17 cellular contexts compared by ENCODE assay signal in genomic region chr15:31314380-31314779, GRCh38. TPM values are rescaled to one million over a fixed set of nuclear protein-coding genes. Genes with fewer than 3 reads are reported as not detected.
A peak's percentile ranks its signal among the peaks of the same experiment; 100 is the strongest.
DNase-seq lines count a peak whose midpoint lies in the region; ATAC-seq and TF ChIP-seq lines count a peak whose summit lies in the region.
"Had no signal": no experiment of that assay in that cellular context is flagged by ENCODE, and none has a peak within 500 bp of the region (broad histone marks: within the 10 kb centered on the region; RNA-seq: fewer than 3 reads in every experiment).

No MANE protein-coding gene starts in this region.

- H4K8ac ChIP-seq in neuronal stem cell (ENCODE audit: low read depth, low read length): no peak overlapping the region

- no peak for ATAC-seq in activated CD8-positive, alpha-beta memory T cell treated with anti-CD3 and anti-CD28 coated beads, Interleukin-2, amount 10 ng/mL, durations not matched to agents 7 days and 5 days
- ATAC-seq: A549 had no signal

- no peak overlapping the region for H2BK15ac ChIP-seq in neuronal stem cell (ENCODE audit: low read length)

- no CpG with 5 or more reads among the region's 12 CpGs for WGBS in neuronal stem cell (ENCODE audit: extremely low coverage in 2 of 2, insufficient read length in 2 of 2, insufficient replicate concordance in 1 of 2), 2 donors

- H3K23ac ChIP-seq in neuronal stem cell (ENCODE audit: low read depth, low read length, poor library complexity): no peak overlapping the region

- H2BK120ac ChIP-seq in neuronal stem cell (ENCODE audit: low read depth, low read length): no peak overlapping the region

- no peaks in the 10 kb centered on the region for H3K79me1 ChIP-seq in neuronal stem cell (ENCODE audit: low read depth, low read length)

- H3K14ac ChIP-seq in neuronal stem cell (ENCODE audit: low read length): no peak overlapping the region

- H3K27me3 ChIP-seq in right atrium auricular region: no peaks in the 10 kb centered on the region
- H3K27me3 ChIP-seq in neuronal stem cell (ENCODE audit: control insufficient read depth in 3 of 3, insufficient read depth in 3 of 3, low read depth in 1 of 3, low read length in 3 of 3): peaks cover 0 to 16% (median 0%) of the 10 kb centered on the region in 3 experiments
- H3K27me3 ChIP-seq in A673 (replicated peaks; ENCODE audit: insufficient read depth, low read depth, low read length, poor library complexity): no peaks in the 10 kb centered on the region
- H3K27me3 ChIP-seq: BLaER1 had no signal

- H3K36me3 ChIP-seq in right atrium auricular region: no peaks in the 10 kb centered on the region
- H3K36me3 ChIP-seq in neuronal stem cell (replicated peaks in 1 of 2; ENCODE audit: control insufficient read depth in 2 of 2, insufficient read depth in 2 of 2, low read length in 2 of 2): no peaks in the 10 kb centered on the region
- H3K36me3 ChIP-seq in A673 (ENCODE audit: insufficient read depth, low read length, poor library complexity, severe bottlenecking): no peaks in the 10 kb centered on the region
- H3K36me3 ChIP-seq: BLaER1 had no signal

- H2AK5ac ChIP-seq in neuronal stem cell (ENCODE audit: low read depth, low read length): peak overlapping the region; percentile 42

- H3K9me3 ChIP-seq in right atrium auricular region: peaks cover 0 to 13% of the 10 kb centered on the region in 2 donors
- H3K9me3 ChIP-seq in neuronal stem cell (replicated peaks in 1 of 2; ENCODE audit: control insufficient read depth in 2 of 2, insufficient read depth in 1 of 2, low read depth in 1 of 2, low read length in 2 of 2): peaks cover 0 to 2% of the 10 kb centered on the region in 2 donors
- no peaks in the 10 kb centered on the region for H3K9me3 ChIP-seq in A673 (ENCODE audit: low read depth, low read length, poor library complexity, severe bottlenecking)

- BruUV-seq in A673 (replicated peaks; lab: Mats Ljungman, UMichigan): no TSS peak

- no peak overlapping the region for H3K4ac ChIP-seq in neuronal stem cell (ENCODE audit: low read length)

- H4K91ac ChIP-seq in neuronal stem cell (ENCODE audit: low read depth, low read length, poor library complexity): no peak overlapping the region

- H3K9ac ChIP-seq in neuronal stem cell (ENCODE audit: low read depth, low read length, poor library complexity): no peak overlapping the region
- H3K9ac ChIP-seq: BLaER1, GM23248 had no signal

- no peak overlapping the region for H2BK12ac ChIP-seq in neuronal stem cell (ENCODE audit: low read length)

- peak; percentile 41 for DNase-seq in activated CD8-positive, alpha-beta memory T cell treated with anti-CD3 and anti-CD28 coated beads, Interleukin-2, amount 50 U/mL, for 48 hours
- no peak for DNase-seq in activated CD8-positive, alpha-beta memory T cell treated with anti-CD3 and anti-CD28 coated beads, Interleukin-2, amount 10 ng/mL, durations not matched to agents 7 days and 5 days
- DNase-seq in cardiac septum (ENCODE audit: low spot score) (peak; percentile 14), right atrium auricular region (ENCODE audit: low spot score) (no peak), neuronal stem cell (ENCODE audit: low spot score) (no peak), A673 (ENCODE audit: low spot score) (no peak), T-helper 1 cell (no peak)
- DNase-seq: CD4-positive, alpha-beta memory T cell; DMS153; DMS79; GDM1; GM23248; HCEC 1CT had no signal

- no peak overlapping the region for H2AFZ ChIP-seq in neuronal stem cell (ENCODE audit: low read length)
- H2AFZ ChIP-seq: GM23248 had no signal

- no peak overlapping the region for H3K18ac ChIP-seq in neuronal stem cell (ENCODE audit: low read length)

- peaks cover 2% of the 10 kb centered on the region for H3K9me3 Mint-ChIP-seq in activated CD8-positive, alpha-beta memory T cell treated with anti-CD3 and anti-CD28 coated beads, Interleukin-2, amount 10 ng/mL, durations not matched to agents 7 days and 5 days (ENCODE audit: low read depth)

- TF ChIP-seq CTCF in right atrium auricular region (IDR thresholded peaks at IDR 0.05) (no peak), A673 (conservative IDR thresholded peaks at IDR 0.05; ENCODE audit: low read depth, low read length) (no peak)

- peaks cover 1% of the 10 kb centered on the region for H3K36me3 Mint-ChIP-seq in activated CD8-positive, alpha-beta memory T cell treated with anti-CD3 and anti-CD28 coated beads, Interleukin-2, amount 10 ng/mL, durations not matched to agents 7 days and 5 days
- H3K36me3 Mint-ChIP-seq: CD4-positive, alpha-beta memory T cell had no signal

- CTCF ChIA-PET in activated CD8-positive, alpha-beta memory T cell treated with anti-CD3 and anti-CD28 coated beads, Interleukin-2, amount 10 ng/mL, durations not matched to agents 7 days and 5 days (lab: Charles Lee): no interaction called here
- CTCF ChIA-PET in A673 (lab: Charles Lee): no interaction called here

- peaks cover 28% of the 10 kb centered on the region for H3K4me1 Mint-ChIP-seq in activated CD8-positive, alpha-beta memory T cell treated with anti-CD3 and anti-CD28 coated beads, Interleukin-2, amount 10 ng/mL, durations not matched to agents 7 days and 5 days

- no peak overlapping the region for H3K27ac Mint-ChIP-seq in activated CD8-positive, alpha-beta memory T cell treated with anti-CD3 and anti-CD28 coated beads, Interleukin-2, amount 10 ng/mL, durations not matched to agents 7 days and 5 days
- H3K27ac Mint-ChIP-seq: CD14-positive monocyte; CD4-positive, alpha-beta memory T cell had no signal

- H3K4me1 ChIP-seq in right atrium auricular region (no peaks in the 10 kb centered on the region), neuronal stem cell (ENCODE audit: control insufficient read depth in 2 of 2, insufficient read depth in 1 of 2, low read depth in 1 of 2, low read length in 2 of 2) (peaks cover 0 to 2% of the 10 kb centered on the region in 2 donors), A673 (ENCODE audit: insufficient read depth, low read length, poor library complexity, severe bottlenecking) (no peaks in the 10 kb centered on the region)
- H3K4me1 ChIP-seq: A549 had no signal

- peak overlapping the region; percentile 48 for H2BK5ac ChIP-seq in neuronal stem cell (ENCODE audit: low read length)

- no peaks in the 10 kb centered on the region for H3K27me3 Mint-ChIP-seq in activated CD8-positive, alpha-beta memory T cell treated with anti-CD3 and anti-CD28 coated beads, Interleukin-2, amount 10 ng/mL, durations not matched to agents 7 days and 5 days
- H3K27me3 Mint-ChIP-seq: CD4-positive, alpha-beta memory T cell had no signal

- no peak overlapping the region for H3K4me2 ChIP-seq in neuronal stem cell (ENCODE audit: insufficient read depth, low read length, poor library complexity, severe bottlenecking)
- H3K4me2 ChIP-seq: A549, BLaER1 had no signal

- intact Hi-C loops in cardiac septum (cut with DNase I): no loop called here
- intact Hi-C loops in A673 (cut with micrococcal nuclease; ENCODE audit: unreplicated experiment): no loop called here

- H3K27ac ChIP-seq in right atrium auricular region: no peak overlapping the region
- H3K27ac ChIP-seq in neuronal stem cell (replicated peaks; ENCODE audit: low read length): no peak overlapping the region
- no peak overlapping the region for H3K27ac ChIP-seq in A673 (ENCODE audit: low read depth, low read length, poor library complexity, severe bottlenecking)
- H3K27ac ChIP-seq: 22Rv1, A549, BLaER1, GM23248 had no signal

- no peak overlapping the region for H3K4me3 Mint-ChIP-seq in activated CD8-positive, alpha-beta memory T cell treated with anti-CD3 and anti-CD28 coated beads, Interleukin-2, amount 10 ng/mL, durations not matched to agents 7 days and 5 days
- H3K4me3 Mint-ChIP-seq: CD14-positive monocyte; CD4-positive, alpha-beta memory T cell had no signal

- POLR2A ChIA-PET in A673 (lab: Charles Lee; ENCODE audit: low non-redundant PET): no interaction called here

- H3K4me3 ChIP-seq in right atrium auricular region (no peak overlapping the region), neuronal stem cell (ENCODE audit: low read length in 2 of 2) (no peak overlapping the region), A673 (ENCODE audit: low read depth, low read length, poor library complexity, severe bottlenecking) (no peak overlapping the region)
- H3K4me3 ChIP-seq: A549, BLaER1, GM23248 had no signal

RNA-seq across cellular contexts. Expression of gene KLF13, which starts 12.3 kb away (rescaled TPM):
- 100 to 1,000 TPM; 163 to 206 TPM for total RNA-seq in activated CD8-positive, alpha-beta memory T cell treated with anti-CD3 and anti-CD28 coated beads, Interleukin-2, amount 10 ng/mL, durations not matched to agents 7 days and 5 days
- total RNA-seq in cardiac septum (35.7 TPM), right atrium auricular region (10 to 100 TPM; 52.8 to 54.6 TPM), A673 (2021) (22.1 and 23.5 TPM in 2 replicates)
- 42.9 TPM for polyA plus RNA-seq in neuronal stem cell (2013, experiment 1 of 2)
- 42.1 TPM for polyA plus RNA-seq in neuronal stem cell (2013, experiment 2 of 2)

Comparison
In these comparisons a context has a peak if more than half of its experiments do, and no peak if none do; other contexts are left out.
1. DNase-seq: peak in activated CD8-positive, alpha-beta memory T cell treated with anti-CD3 and anti-CD28 coated beads, Interleukin-2, amount 50 U/mL, for 48 hours (single experiment) and cardiac septum (single experiment); none in activated CD8-positive, alpha-beta memory T cell treated with anti-CD3 and anti-CD28 coated beads, Interleukin-2, amount 10 ng/mL, durations not matched to agents 7 days and 5 days (single experiment), right atrium auricular region (single experiment), neuronal stem cell (single experiment), A673 (single experiment) and T-helper 1 cell (0 of 5).